ENCODE assay signal across 1 cellular context in genomic region chr1:11671544-11672286, GRCh38.
A peak's percentile ranks its signal among the peaks of the same experiment; 100 is the strongest.
TF ChIP-seq lines count a peak whose summit lies in the region.

No MANE protein-coding gene starts in this region.

TF ChIP-seq in liver, 16 proteins besides CTCF, POLR2A, EP300 and RAD21 (continued from another document):
- TF ChIP-seq REST (IDR thresholded peaks at IDR 0.05) (peak; percentile 91), JUND (IDR thresholded peaks at IDR 0.05) (peak; percentile 75 to 93), EGR1 (IDR thresholded peaks at IDR 0.05; ENCODE audit: low read depth in 2 of 2) (peak in 1 of 2 donors; percentile 77), YY1 (IDR thresholded peaks at IDR 0.05) (peak; percentile 86), ATF3 (IDR thresholded peaks at IDR 0.05) (peak; percentile 31), FOXA2 (IDR thresholded peaks at IDR 0.05) (peak; percentile 68), RXRA (IDR thresholded peaks at IDR 0.05) (peak; percentile 95 to 99), MAX (IDR thresholded peaks at IDR 0.05) (peak; percentile 90), HNF4A (conservative IDR thresholded peaks at IDR 0.05) (peak; percentile 100)
